27 cellular contexts compared by ENCODE assay signal in the genomic region with DNA sequence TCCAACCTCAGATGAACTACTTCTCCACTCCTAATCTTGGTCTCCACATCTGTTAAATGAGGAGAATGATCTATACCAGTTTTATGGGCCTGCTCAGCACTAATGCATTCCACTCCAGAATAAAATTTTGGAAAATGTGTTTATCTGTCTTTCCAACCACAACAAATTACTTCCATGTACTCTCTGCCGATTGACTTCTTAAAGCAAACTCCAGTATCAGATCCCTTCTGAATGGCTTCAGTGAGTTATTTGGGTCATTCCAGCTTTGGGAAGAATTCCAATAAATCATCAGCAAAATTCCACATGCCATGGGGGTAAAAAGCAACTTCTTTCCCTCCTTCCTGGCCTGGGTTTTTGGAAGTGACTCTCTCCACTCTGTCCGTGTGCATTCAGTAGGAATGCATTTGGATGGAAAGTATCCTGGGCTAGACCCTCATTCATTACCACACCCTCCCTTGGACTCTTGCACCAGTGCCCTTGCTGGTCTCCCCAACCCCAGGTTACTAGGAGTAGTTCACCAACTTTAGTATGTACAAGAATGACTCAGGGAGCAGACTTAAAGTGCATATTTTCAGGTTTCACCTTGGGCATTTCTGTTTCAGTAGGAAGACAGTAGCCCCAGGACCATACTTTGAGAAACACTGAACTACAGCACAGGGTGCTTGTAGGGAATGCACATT. TPM values are rescaled to one million over a fixed set of nuclear protein-coding genes. Genes with fewer than 3 reads are reported as not detected.
DNase-seq lines count a peak whose midpoint lies in the region; TF ChIP-seq lines count a peak whose summit lies in the region.
"Had no signal": no experiment of that assay in that cellular context is flagged by ENCODE, and none has a peak within 500 bp of the region (broad histone marks: within the 10 kb centered on the region; RNA-seq: fewer than 3 reads in every experiment).

No MANE protein-coding gene starts in this region.

- H3K4me2 ChIP-seq in osteoblast (ENCODE audit: insufficient read depth, low read length) = no peak overlapping the region
- H3K4me2 ChIP-seq: BLaER1 treated with 17β-estradiol and CSF1 and Interleukin-3, amounts not matched to agents 10 nM and 100 nM; PC-9 had no signal

- H3K79me2 ChIP-seq in osteoblast (ENCODE audit: insufficient read depth, low read length) = no peaks in the 10 kb centered on the region

- intact Hi-C loops in ascending aorta (cut with DNase I) (no loop called here), vagina (cut with DNase I) (no loop called here), spleen (cut with DNase I; ENCODE audit: low total_unique reads) (no loop called here)

- no peaks in the 10 kb centered on the region for H4K20me1 ChIP-seq in osteoblast (ENCODE audit: insufficient read depth, low read length)
- H4K20me1 ChIP-seq: BLaER1 treated with 17β-estradiol and CSF1 and Interleukin-3, amounts not matched to agents 10 nM and 100 nM had no signal

- TF ChIP-seq CTCF in ascending aorta (IDR thresholded peaks at IDR 0.05) = no peak
- no peak for TF ChIP-seq CTCF in fibroblast of villous mesenchyme (IDR thresholded peaks at IDR 0.05; ENCODE audit: insufficient read depth, low read depth, low read length)
- no peak for TF ChIP-seq CTCF in vagina (IDR thresholded peaks at IDR 0.05)
- TF ChIP-seq CTCF in osteoblast (IDR thresholded peaks at IDR 0.05; ENCODE audit: extremely low read depth, low read depth, low read length) = no peak
- TF ChIP-seq CTCF in spleen (IDR thresholded peaks at IDR 0.05 in 8 of 11, conservative IDR thresholded peaks at IDR 0.05 in 3 of 11) = no peak

- H3K27me3 ChIP-seq in ascending aorta = no peaks in the 10 kb centered on the region
- no peaks in the 10 kb centered on the region for H3K27me3 ChIP-seq in vagina
- H3K27me3 ChIP-seq in osteoblast (ENCODE audit: insufficient read depth, low read length) = no peaks in the 10 kb centered on the region
- no peaks in the 10 kb centered on the region for H3K27me3 ChIP-seq in spleen (replicated peaks in 1 of 7)
- H3K27me3 ChIP-seq: BLaER1 treated with 17β-estradiol and CSF1 and Interleukin-3, amounts not matched to agents 10 nM and 100 nM; SJCRH30 had no signal

- H3K4me1 ChIP-seq in ascending aorta (peaks cover 0 to 8% of the 10 kb centered on the region in 2 donors), vagina (peaks cover 7% of the 10 kb centered on the region), osteoblast (ENCODE audit: insufficient read depth, low read length) (no peaks in the 10 kb centered on the region), spleen (no peaks in the 10 kb centered on the region)
- H3K4me1 ChIP-seq: BLaER1 treated with 17β-estradiol and CSF1 and Interleukin-3, amounts not matched to agents 10 nM and 100 nM; SJCRH30 had no signal

- H3K4me3 ChIP-seq in ascending aorta (no peak overlapping the region), fibroblast of villous mesenchyme (ENCODE audit: low read depth, low read length) (no peak overlapping the region), vagina (no peak overlapping the region), osteoblast (ENCODE audit: insufficient read depth, low read length) (no peak overlapping the region), spleen (no peak overlapping the region)
- H3K4me3 ChIP-seq: BLaER1 treated with 17β-estradiol and CSF1 and Interleukin-3, amounts not matched to agents 10 nM and 100 nM; PC-9; SJCRH30 had no signal

- peak; percentile 53 for DNase-seq in EH (ENCODE audit: low read depth)
- DNase-seq in ascending aorta (ENCODE audit: low spot score in 2 of 2) = no peak
- DNase-seq in fibroblast of villous mesenchyme (ENCODE audit: low read depth) = peak; percentile 10
- DNase-seq in vagina (ENCODE audit: extremely low spot score in 2 of 2) = no peak
- DNase-seq in osteoblast (ENCODE audit: insufficient read length, low spot score, missing footprints) = no peak
- DNase-seq in stimulated activated naive CD4-positive, alpha-beta T cell (lab: John Stamatoyannopoulos, UW) = no peak
- no peak for DNase-seq in stimulated activated CD4-positive, alpha-beta T cell treated with anti-CD3 and anti-CD28 coated beads, Interleukin-2, amount 100 ng/mL, for 24 hours
- no peak for DNase-seq in spleen
- DNase-seq: CD4-positive, alpha-beta T cell; COR-L47; EL; GDM1; KBM-7; NCI-H1694; NCI-H2029 treated with DMSO at 0.1 percent for 48 hours; NCI-H446 treated with DMSO at 0.1 percent for 48 hours; NCI-H526; NCI-H82; PC-9; SJCRH30 had no signal

- TF ChIP-seq POLR2A in vagina (IDR thresholded peaks at IDR 0.05) = no peak
- no peak for TF ChIP-seq POLR2A in spleen (IDR thresholded peaks at IDR 0.05)

- no peak overlapping the region for H2AFZ ChIP-seq in osteoblast (ENCODE audit: low read length)
- H2AFZ ChIP-seq: PC-9 had no signal

- 69 to 82% (median 77%) methylated on average over 2 of the region's 2 CpGs for WGBS in spleen, 5 donors

- H3K36me3 ChIP-seq in ascending aorta (no peaks in the 10 kb centered on the region), vagina (no peaks in the 10 kb centered on the region), osteoblast (ENCODE audit: insufficient read depth, low read length) (no peaks in the 10 kb centered on the region), spleen (no peaks in the 10 kb centered on the region)
- H3K36me3 ChIP-seq: BLaER1 treated with 17β-estradiol and CSF1 and Interleukin-3, amounts not matched to agents 10 nM and 100 nM; SJCRH30 had no signal

- H3K9me3 ChIP-seq in ascending aorta (peaks cover 3 to 21% of the 10 kb centered on the region in 2 donors), vagina (no peaks in the 10 kb centered on the region), osteoblast (ENCODE audit: low read depth, low read length) (no peaks in the 10 kb centered on the region), spleen (peaks cover 0 to 26% (median 10%) of the 10 kb centered on the region in 8 donors)
- H3K9me3 ChIP-seq: SJCRH30 had no signal

- H3K27ac ChIP-seq in ascending aorta (peak overlapping the region; percentile 24 to 52), vagina (peak overlapping the region; percentile 42), osteoblast (ENCODE audit: low read depth, low read length) (no peak overlapping the region), spleen (no peak overlapping the region)
- H3K27ac ChIP-seq: BLaER1 treated with 17β-estradiol and CSF1 and Interleukin-3, amounts not matched to agents 10 nM and 100 nM; PC-9; SJCRH30 had no signal

RNA-seq across cellular contexts. Expression of a gene that starts 15.4 kb away (rescaled TPM):
- total RNA-seq in ascending aorta (not detected), fibroblast of villous mesenchyme (under 0.01 TPM in 1 of 2 replicates, not detected in the other), vagina (not detected), osteoblast (not detected in 2 replicates), spleen (not detected)
- under 1 TPM in 2 of 3 donors, not detected in 1; 0.02 to 0.03 TPM for polyA plus RNA-seq in spleen
- total RNA-seq: A673; CD4-positive, alpha-beta T cell; HT1080; LHCN-M2; MCF 10A; PC-9; Right ventricle myocardium inferior; RPMI7951; SJCRH30 had no signal

RNA-seq across cellular contexts. Expression of a gene that starts 56.3 kb away (rescaled TPM):
- total RNA-seq in ascending aorta (not detected), fibroblast of villous mesenchyme (not detected in 2 replicates), vagina (not detected), osteoblast (not detected in 2 replicates), spleen (1 to 10 TPM in 1 of 7 donors, under 1 TPM in 1, not detected in 5; 0.25 to 1.2 TPM)
- polyA plus RNA-seq in spleen = not detected
- total RNA-seq: A673; CD4-positive, alpha-beta T cell; HT1080; LHCN-M2; PC-9; RPMI7951; SJCRH30 had no signal

Comparison
In these comparisons a context has a peak if more than half of its experiments do, and no peak if none do; other contexts are left out.
1. DNase-seq: peak in EH (single experiment) and fibroblast of villous mesenchyme (single experiment); none in ascending aorta (0 of 2), vagina (0 of 2), osteoblast (single experiment), stimulated activated naive CD4-positive, alpha-beta T cell (0 of 6), stimulated activated CD4-positive, alpha-beta T cell treated with anti-CD3 and anti-CD28 coated beads, Interleukin-2, amount 100 ng/mL, for 24 hours (0 of 2) and spleen (single experiment).
2. H3K27ac ChIP-seq: peak in ascending aorta (2 of 2) and vagina (single experiment); none in osteoblast (single experiment) and spleen (0 of 8).